2 cellular contexts compared by ENCODE assay signal in the genomic region with DNA sequence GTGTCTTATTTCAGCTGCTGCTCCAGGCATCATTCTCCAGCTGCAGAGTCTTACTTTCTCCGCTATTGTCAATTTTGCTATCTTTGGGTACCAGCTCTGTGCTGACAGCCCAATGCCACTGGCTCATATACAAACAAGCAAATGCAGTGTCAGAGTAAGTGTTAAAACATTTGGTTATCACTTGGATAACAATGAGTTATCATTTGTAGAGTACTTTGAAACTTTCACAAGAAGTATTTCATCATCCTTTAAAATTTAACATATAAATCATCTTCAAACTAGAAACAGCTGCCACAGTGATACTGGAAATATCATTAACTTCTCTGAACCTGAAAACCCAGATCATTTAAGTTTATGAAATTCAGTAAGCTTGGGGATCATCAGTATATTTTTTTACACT.
TF ChIP-seq lines count a peak whose summit lies in the region.

No MANE protein-coding gene starts in this region.

TF ChIP-seq in IMR-90, 13 proteins besides CTCF, POLR2A, EP300 and RAD21:
- TF ChIP-seq RFX5 (IDR thresholded peaks at IDR 0.05; ENCODE audit: low read depth, low read length) (no peak), MAZ (IDR thresholded peaks at IDR 0.05; ENCODE audit: borderline replicate concordance, low read depth, low read length) (no peak), CEBPB (IDR thresholded peaks at IDR 0.05; ENCODE audit: low read depth, low read length) (peak; percentile 41)

TF ChIP-seq in K562, 482 proteins besides CTCF, POLR2A, EP300 and RAD21 (continues in another document):
- TF ChIP-seq RBM25 (IDR thresholded peaks at IDR 0.05; ENCODE audit: low read depth, low read length, severe bottlenecking) (no peak), KDM4B (IDR thresholded peaks at IDR 0.05; ENCODE audit: borderline replicate concordance in 2 of 2, low read depth in 1 of 2) (no peak), MEIS2 (IDR thresholded peaks at IDR 0.05; ENCODE audit: partially characterized antibody) (peak; percentile 76), GATAD2A (IDR thresholded peaks at IDR 0.05) (no peak), MBD2 (IDR thresholded peaks at IDR 0.05; ENCODE audit: borderline replicate concordance, low read depth) (no peak), CEBPB (tag; IDR thresholded peaks at IDR 0.05) (peak; percentile 74), PRPF4 (IDR thresholded peaks at IDR 0.05; ENCODE audit: insufficient read depth, low read depth, low read length, poor library complexity, severe bottlenecking) (no peak), MED1 (CRISPR knock-in tag; IDR thresholded peaks at IDR 0.05; ENCODE audit: borderline replicate concordance) (no peak), RCOR1 (IDR thresholded peaks at IDR 0.05; ENCODE audit: borderline replicate concordance in 1 of 2, low read depth in 2 of 2, low read length in 2 of 2) (no peak), NFXL1 (CRISPR knock-in tag; IDR thresholded peaks at IDR 0.05) (no peak), SOX6 (IDR thresholded peaks at IDR 0.05) (peak; percentile 41; the same call in 1 of the 2 replicates), STAT5B (CRISPR knock-in tag; IDR thresholded peaks at IDR 0.05) (no peak), MYC (IDR thresholded peaks at IDR 0.05; ENCODE audit: low read depth, low read length) (no peak), MYC (CRISPR knock-in tag; IDR thresholded peaks at IDR 0.05; ENCODE audit: borderline replicate concordance, low read depth) (no peak), DIDO1 (tag; IDR thresholded peaks at IDR 0.05; ENCODE audit: low read depth) (no peak), ZNF354B (CRISPR knock-in tag; IDR thresholded peaks at IDR 0.05) (no peak), GABPB2 (CRISPR knock-in tag; conservative IDR thresholded peaks at IDR 0.05) (no peak), C11orf30 (IDR thresholded peaks at IDR 0.05; ENCODE audit: low read depth) (no peak), NFYB (IDR thresholded peaks at IDR 0.05; ENCODE audit: extremely low read depth, insufficient read length) (no peak), U2AF1 (optimal IDR thresholded peaks at IDR 0.05; ENCODE audit: low read depth, low read length) (no peak), HDAC2 (IDR thresholded peaks at IDR 0.05) (no peak), SMARCC2 (IDR thresholded peaks at IDR 0.05; ENCODE audit: low read depth) (no peak), DPF2 (IDR thresholded peaks at IDR 0.05) (no peak), TCF3 (CRISPR knock-in tag; IDR thresholded peaks at IDR 0.05) (peak; percentile 27; the same call in 1 of the 2 replicates), HEY1 (CRISPR knock-in tag; IDR thresholded peaks at IDR 0.05; ENCODE audit: borderline replicate concordance) (no peak), ZNF24 (IDR thresholded peaks at IDR 0.05) (no peak), ZBTB17 (CRISPR knock-in tag; IDR thresholded peaks at IDR 0.05) (no peak), ARID1B (IDR thresholded peaks at IDR 0.05) (peak; percentile 10; the same call in 1 of the 2 replicates), KDM5B (IDR thresholded peaks at IDR 0.05; ENCODE audit: insufficient replicate concordance, low read depth, low read length) (no peak), EGR1 (conservative IDR thresholded peaks at IDR 0.05) (no peak), DACH1 (IDR thresholded peaks at IDR 0.05; ENCODE audit: partially characterized antibody) (no peak)
- TF ChIP-seq, protein P1, sequence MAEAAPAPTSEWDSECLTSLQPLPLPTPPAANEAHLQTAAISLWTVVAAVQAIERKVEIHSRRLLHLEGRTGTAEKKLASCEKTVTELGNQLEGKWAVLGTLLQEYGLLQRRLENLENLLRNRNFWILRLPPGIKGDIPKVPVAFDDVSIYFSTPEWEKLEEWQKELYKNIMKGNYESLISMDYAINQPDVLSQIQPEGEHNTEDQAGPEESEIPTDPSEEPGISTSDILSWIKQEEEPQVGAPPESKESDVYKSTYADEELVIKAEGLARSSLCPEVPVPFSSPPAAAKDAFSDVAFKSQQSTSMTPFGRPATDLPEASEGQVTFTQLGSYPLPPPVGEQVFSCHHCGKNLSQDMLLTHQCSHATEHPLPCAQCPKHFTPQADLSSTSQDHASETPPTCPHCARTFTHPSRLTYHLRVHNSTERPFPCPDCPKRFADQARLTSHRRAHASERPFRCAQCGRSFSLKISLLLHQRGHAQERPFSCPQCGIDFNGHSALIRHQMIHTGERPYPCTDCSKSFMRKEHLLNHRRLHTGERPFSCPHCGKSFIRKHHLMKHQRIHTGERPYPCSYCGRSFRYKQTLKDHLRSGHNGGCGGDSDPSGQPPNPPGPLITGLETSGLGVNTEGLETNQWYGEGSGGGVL (CRISPR knock-in tag; IDR thresholded peaks at IDR 0.05), result no peak
- TF ChIP-seq, protein P2, sequence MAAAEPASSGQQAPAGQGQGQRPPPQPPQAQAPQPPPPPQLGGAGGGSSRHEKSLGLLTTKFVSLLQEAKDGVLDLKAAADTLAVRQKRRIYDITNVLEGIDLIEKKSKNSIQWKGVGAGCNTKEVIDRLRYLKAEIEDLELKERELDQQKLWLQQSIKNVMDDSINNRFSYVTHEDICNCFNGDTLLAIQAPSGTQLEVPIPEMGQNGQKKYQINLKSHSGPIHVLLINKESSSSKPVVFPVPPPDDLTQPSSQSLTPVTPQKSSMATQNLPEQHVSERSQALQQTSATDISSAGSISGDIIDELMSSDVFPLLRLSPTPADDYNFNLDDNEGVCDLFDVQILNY (CRISPR knock-in tag; IDR thresholded peaks at IDR 0.05), result no peak
- TF ChIP-seq, protein P3, sequence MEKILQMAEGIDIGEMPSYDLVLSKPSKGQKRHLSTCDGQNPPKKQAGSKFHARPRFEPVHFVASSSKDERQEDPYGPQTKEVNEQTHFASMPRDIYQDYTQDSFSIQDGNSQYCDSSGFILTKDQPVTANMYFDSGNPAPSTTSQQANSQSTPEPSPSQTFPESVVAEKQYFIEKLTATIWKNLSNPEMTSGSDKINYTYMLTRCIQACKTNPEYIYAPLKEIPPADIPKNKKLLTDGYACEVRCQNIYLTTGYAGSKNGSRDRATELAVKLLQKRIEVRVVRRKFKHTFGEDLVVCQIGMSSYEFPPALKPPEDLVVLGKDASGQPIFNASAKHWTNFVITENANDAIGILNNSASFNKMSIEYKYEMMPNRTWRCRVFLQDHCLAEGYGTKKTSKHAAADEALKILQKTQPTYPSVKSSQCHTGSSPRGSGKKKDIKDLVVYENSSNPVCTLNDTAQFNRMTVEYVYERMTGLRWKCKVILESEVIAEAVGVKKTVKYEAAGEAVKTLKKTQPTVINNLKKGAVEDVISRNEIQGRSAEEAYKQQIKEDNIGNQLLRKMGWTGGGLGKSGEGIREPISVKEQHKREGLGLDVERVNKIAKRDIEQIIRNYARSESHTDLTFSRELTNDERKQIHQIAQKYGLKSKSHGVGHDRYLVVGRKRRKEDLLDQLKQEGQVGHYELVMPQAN (IDR thresholded peaks at IDR 0.05; ENCODE audit: borderline replicate concordance), result no peak
- TF ChIP-seq, protein P4, sequence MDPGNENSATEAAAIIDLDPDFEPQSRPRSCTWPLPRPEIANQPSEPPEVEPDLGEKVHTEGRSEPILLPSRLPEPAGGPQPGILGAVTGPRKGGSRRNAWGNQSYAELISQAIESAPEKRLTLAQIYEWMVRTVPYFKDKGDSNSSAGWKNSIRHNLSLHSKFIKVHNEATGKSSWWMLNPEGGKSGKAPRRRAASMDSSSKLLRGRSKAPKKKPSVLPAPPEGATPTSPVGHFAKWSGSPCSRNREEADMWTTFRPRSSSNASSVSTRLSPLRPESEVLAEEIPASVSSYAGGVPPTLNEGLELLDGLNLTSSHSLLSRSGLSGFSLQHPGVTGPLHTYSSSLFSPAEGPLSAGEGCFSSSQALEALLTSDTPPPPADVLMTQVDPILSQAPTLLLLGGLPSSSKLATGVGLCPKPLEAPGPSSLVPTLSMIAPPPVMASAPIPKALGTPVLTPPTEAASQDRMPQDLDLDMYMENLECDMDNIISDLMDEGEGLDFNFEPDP (CRISPR knock-in tag; IDR thresholded peaks at IDR 0.05), result no peak
- TF ChIP-seq, protein P5, sequence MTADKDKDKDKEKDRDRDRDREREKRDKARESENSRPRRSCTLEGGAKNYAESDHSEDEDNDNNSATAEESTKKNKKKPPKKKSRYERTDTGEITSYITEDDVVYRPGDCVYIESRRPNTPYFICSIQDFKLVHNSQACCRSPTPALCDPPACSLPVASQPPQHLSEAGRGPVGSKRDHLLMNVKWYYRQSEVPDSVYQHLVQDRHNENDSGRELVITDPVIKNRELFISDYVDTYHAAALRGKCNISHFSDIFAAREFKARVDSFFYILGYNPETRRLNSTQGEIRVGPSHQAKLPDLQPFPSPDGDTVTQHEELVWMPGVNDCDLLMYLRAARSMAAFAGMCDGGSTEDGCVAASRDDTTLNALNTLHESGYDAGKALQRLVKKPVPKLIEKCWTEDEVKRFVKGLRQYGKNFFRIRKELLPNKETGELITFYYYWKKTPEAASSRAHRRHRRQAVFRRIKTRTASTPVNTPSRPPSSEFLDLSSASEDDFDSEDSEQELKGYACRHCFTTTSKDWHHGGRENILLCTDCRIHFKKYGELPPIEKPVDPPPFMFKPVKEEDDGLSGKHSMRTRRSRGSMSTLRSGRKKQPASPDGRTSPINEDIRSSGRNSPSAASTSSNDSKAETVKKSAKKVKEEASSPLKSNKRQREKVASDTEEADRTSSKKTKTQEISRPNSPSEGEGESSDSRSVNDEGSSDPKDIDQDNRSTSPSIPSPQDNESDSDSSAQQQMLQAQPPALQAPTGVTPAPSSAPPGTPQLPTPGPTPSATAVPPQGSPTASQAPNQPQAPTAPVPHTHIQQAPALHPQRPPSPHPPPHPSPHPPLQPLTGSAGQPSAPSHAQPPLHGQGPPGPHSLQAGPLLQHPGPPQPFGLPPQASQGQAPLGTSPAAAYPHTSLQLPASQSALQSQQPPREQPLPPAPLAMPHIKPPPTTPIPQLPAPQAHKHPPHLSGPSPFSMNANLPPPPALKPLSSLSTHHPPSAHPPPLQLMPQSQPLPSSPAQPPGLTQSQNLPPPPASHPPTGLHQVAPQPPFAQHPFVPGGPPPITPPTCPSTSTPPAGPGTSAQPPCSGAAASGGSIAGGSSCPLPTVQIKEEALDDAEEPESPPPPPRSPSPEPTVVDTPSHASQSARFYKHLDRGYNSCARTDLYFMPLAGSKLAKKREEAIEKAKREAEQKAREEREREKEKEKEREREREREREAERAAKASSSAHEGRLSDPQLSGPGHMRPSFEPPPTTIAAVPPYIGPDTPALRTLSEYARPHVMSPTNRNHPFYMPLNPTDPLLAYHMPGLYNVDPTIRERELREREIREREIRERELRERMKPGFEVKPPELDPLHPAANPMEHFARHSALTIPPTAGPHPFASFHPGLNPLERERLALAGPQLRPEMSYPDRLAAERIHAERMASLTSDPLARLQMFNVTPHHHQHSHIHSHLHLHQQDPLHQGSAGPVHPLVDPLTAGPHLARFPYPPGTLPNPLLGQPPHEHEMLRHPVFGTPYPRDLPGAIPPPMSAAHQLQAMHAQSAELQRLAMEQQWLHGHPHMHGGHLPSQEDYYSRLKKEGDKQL (CRISPR knock-in tag; IDR thresholded peaks at IDR 0.05; ENCODE audit: borderline replicate concordance), result no peak
- TF ChIP-seq, protein P6, sequence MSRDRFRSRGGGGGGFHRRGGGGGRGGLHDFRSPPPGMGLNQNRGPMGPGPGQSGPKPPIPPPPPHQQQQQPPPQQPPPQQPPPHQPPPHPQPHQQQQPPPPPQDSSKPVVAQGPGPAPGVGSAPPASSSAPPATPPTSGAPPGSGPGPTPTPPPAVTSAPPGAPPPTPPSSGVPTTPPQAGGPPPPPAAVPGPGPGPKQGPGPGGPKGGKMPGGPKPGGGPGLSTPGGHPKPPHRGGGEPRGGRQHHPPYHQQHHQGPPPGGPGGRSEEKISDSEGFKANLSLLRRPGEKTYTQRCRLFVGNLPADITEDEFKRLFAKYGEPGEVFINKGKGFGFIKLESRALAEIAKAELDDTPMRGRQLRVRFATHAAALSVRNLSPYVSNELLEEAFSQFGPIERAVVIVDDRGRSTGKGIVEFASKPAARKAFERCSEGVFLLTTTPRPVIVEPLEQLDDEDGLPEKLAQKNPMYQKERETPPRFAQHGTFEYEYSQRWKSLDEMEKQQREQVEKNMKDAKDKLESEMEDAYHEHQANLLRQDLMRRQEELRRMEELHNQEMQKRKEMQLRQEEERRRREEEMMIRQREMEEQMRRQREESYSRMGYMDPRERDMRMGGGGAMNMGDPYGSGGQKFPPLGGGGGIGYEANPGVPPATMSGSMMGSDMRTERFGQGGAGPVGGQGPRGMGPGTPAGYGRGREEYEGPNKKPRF (IDR thresholded peaks at IDR 0.05; ENCODE audit: low read depth, low read length), result no peak
- TF ChIP-seq, protein P7, sequence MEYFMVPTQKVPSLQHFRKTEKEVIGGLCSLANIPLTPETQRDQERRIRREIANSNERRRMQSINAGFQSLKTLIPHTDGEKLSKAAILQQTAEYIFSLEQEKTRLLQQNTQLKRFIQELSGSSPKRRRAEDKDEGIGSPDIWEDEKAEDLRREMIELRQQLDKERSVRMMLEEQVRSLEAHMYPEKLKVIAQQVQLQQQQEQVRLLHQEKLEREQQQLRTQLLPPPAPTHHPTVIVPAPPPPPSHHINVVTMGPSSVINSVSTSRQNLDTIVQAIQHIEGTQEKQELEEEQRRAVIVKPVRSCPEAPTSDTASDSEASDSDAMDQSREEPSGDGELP (CRISPR knock-in tag; IDR thresholded peaks at IDR 0.05; ENCODE audit: borderline replicate concordance), result no peak
- TF ChIP-seq, protein P8, sequence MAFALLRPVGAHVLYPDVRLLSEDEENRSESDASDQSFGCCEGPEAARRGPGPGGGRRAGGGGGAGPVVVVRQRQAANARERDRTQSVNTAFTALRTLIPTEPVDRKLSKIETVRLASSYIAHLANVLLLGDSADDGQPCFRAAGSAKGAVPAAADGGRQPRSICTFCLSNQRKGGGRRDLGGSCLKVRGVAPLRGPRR (CRISPR knock-in tag; IDR thresholded peaks at IDR 0.05), result no peak
- TF ChIP-seq, protein P9, sequence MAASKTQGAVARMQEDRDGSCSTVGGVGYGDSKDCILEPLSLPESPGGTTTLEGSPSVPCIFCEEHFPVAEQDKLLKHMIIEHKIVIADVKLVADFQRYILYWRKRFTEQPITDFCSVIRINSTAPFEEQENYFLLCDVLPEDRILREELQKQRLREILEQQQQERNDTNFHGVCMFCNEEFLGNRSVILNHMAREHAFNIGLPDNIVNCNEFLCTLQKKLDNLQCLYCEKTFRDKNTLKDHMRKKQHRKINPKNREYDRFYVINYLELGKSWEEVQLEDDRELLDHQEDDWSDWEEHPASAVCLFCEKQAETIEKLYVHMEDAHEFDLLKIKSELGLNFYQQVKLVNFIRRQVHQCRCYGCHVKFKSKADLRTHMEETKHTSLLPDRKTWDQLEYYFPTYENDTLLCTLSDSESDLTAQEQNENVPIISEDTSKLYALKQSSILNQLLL (CRISPR knock-in tag; IDR thresholded peaks at IDR 0.05; ENCODE audit: borderline replicate concordance), result no peak
- TF ChIP-seq, protein P10, sequence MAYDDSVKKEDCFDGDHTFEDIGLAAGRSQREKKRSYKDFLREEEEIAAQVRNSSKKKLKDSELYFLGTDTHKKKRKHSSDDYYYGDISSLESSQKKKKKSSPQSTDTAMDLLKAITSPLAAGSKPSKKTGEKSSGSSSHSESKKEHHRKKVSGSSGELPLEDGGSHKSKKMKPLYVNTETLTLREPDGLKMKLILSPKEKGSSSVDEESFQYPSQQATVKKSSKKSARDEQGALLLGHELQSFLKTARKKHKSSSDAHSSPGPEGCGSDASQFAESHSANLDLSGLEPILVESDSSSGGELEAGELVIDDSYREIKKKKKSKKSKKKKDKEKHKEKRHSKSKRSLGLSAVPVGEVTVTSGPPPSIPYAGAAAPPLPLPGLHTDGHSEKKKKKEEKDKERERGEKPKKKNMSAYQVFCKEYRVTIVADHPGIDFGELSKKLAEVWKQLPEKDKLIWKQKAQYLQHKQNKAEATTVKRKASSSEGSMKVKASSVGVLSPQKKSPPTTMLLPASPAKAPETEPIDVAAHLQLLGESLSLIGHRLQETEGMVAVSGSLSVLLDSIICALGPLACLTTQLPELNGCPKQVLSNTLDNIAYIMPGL (CRISPR knock-in tag; IDR thresholded peaks at IDR 0.05), result no peak
